23 cellular contexts compared by ENCODE assay signal in genomic region chr3:147356145-147356908, GRCh38. TPM values are rescaled to one million over a fixed set of nuclear protein-coding genes. Genes with fewer than 3 reads are reported as not detected.
"Had no signal": no experiment of that assay in that cellular context is flagged by ENCODE, and none has a peak within 500 bp of the region (broad histone marks: within the 10 kb centered on the region; RNA-seq: fewer than 3 reads in every experiment).

No MANE protein-coding gene starts in this region.

- FAIRE-seq: keratinocyte had no signal

- H3K36me3 ChIP-seq: ovary, upper lobe of right lung, WERI-Rb-1 had no signal

- H3K27me3 ChIP-seq: ovary, testis had no signal

- H3K4me1 ChIP-seq: testis, upper lobe of right lung had no signal

- H3K27ac Mint-ChIP-seq: activated CD4-positive, alpha-beta memory T cell treated with anti-CD3 and anti-CD28 coated beads for 36 hours; stimulated activated effector memory CD8-positive, alpha-beta T cell treated with anti-CD3 and anti-CD28 coated beads, Interleukin-12 subunit alpha, Interleukin-12 subunit beta, amount 100 ng/mL, for 72 hours had no signal

- H3K27ac ChIP-seq: ovary, testis, upper lobe of right lung, WERI-Rb-1 had no signal

- ATAC-seq: left lobe of liver; sciatic nerve; stimulated activated effector memory CD8-positive, alpha-beta T cell treated with anti-CD3 and anti-CD28 coated beads, Interleukin-12 subunit alpha, Interleukin-12 subunit beta, amount 100 ng/mL, for 72 hours; upper lobe of right lung had no signal

- H3K9me3 ChIP-seq: testis, upper lobe of right lung had no signal

- H3K4me3 ChIP-seq: ovary, smooth muscle cell, testis, upper lobe of right lung had no signal

- H3K36me3 Mint-ChIP-seq: activated naive CD8-positive, alpha-beta T cell; stimulated activated effector memory CD8-positive, alpha-beta T cell treated with anti-CD3 and anti-CD28 coated beads, Interleukin-12 subunit alpha, Interleukin-12 subunit beta, amount 100 ng/mL, for 72 hours had no signal

- DNase-seq: activated CD4-positive, alpha-beta memory T cell treated with anti-CD3 and anti-CD28 coated beads for 36 hours; activated T-cell treated with anti-CD3 and anti-CD28 coated beads for 4 hours; amniotic stem cell; dorsolateral prefrontal cortex; erythroblast; foreskin melanocyte; hippocampal formation; midbrain; ovary; stimulated activated CD4-positive, alpha-beta T cell treated with anti-CD3 and anti-CD28 coated beads, Interleukin-4, amount 100 ng/mL, for 24 hours; SW 1271; T-helper 2 cell; testis; upper lobe of right lung; WERI-Rb-1 had no signal

- H3K4me3 Mint-ChIP-seq: activated CD4-positive, alpha-beta memory T cell treated with anti-CD3 and anti-CD28 coated beads for 36 hours; activated naive CD8-positive, alpha-beta T cell; stimulated activated effector memory CD8-positive, alpha-beta T cell treated with anti-CD3 and anti-CD28 coated beads, Interleukin-12 subunit alpha, Interleukin-12 subunit beta, amount 100 ng/mL, for 72 hours had no signal

- H3K4me2 ChIP-seq: smooth muscle cell had no signal

- H3K4me1 Mint-ChIP-seq: stimulated activated effector memory CD8-positive, alpha-beta T cell treated with anti-CD3 and anti-CD28 coated beads, Interleukin-12 subunit alpha, Interleukin-12 subunit beta, amount 100 ng/mL, for 72 hours had no signal

RNA-seq across cellular contexts. Expression of gene ZIC4, which starts 50.0 kb away (rescaled TPM):
- total RNA-seq: activated CD4-positive, alpha-beta memory T cell treated with anti-CD3 and anti-CD28 coated beads for 36 hours; cardiac septum; lung microvascular endothelial cell; ovary; smooth muscle cell; upper lobe of right lung had no signal
- polyA plus RNA-seq: keratinocyte, ovary, smooth muscle cell had no signal

RNA-seq across cellular contexts. Expression of gene ZIC1, which starts 52.8 kb away (rescaled TPM):
- total RNA-seq: activated CD4-positive, alpha-beta memory T cell treated with anti-CD3 and anti-CD28 coated beads for 36 hours; cardiac septum; lung microvascular endothelial cell; smooth muscle cell; upper lobe of right lung had no signal
- polyA plus RNA-seq: keratinocyte, smooth muscle cell had no signal
